ENCODE assay signal across 8 cellular contexts in genomic region chr2:111429353-111429752, GRCh38.
DNase-seq lines count a peak whose midpoint lies in the region; ATAC-seq and TF ChIP-seq lines count a peak whose summit lies in the region.
"Not testable (repeated sequence)": the region's sequence is repeated elsewhere in the genome, so short reads cannot be mapped to it uniquely, and the experiment has no call there.

No MANE protein-coding gene starts in this region.

- H3K36me3 ChIP-seq in PC-3 (ENCODE audit: low read depth, low read length): not testable (repeated sequence)

- not testable (repeated sequence) for H2AFZ ChIP-seq in PC-3 (ENCODE audit: low read length)

- H3K4me1 ChIP-seq in PC-3 (ENCODE audit: insufficient read depth, low read length): not testable (repeated sequence)

- intact Hi-C loops in PC-3 (cut with micrococcal nuclease): not testable (repeated sequence)

- DNase-seq in PC-3 (peak; percentile 6), islet precursor cell (peak; percentile 22)
- DNase-seq in activated naive CD4-positive, alpha-beta T cell treated with Interleukin-2 at 50 U/mL for 16 hours: peak; percentile 17
- not testable (repeated sequence) for DNase-seq in stimulated activated naive CD8-positive, alpha-beta T cell treated with anti-CD3 and anti-CD28 coated beads, Interleukin-15, Interleukin-2, amounts not matched to agents 100 U/mL and 50 U/mL, for 24 hours

- not testable (repeated sequence) for H3K9ac ChIP-seq in PC-3 (ENCODE audit: low read length)

- BruUV-seq in PC-3 (replicated peaks; lab: Mats Ljungman, UMichigan): not testable (repeated sequence)

- not testable (repeated sequence) for H3K79me2 ChIP-seq in PC-3 (ENCODE audit: low read length)

- H3K27ac ChIP-seq in PC-3 (ENCODE audit: low read length): not testable (repeated sequence)

- POLR2A ChIA-PET in PC-3 (lab: Charles Lee; ENCODE audit: unreplicated experiment): not testable (repeated sequence)

- not testable (repeated sequence) for TF ChIP-seq CTCF in PC-3 (conservative IDR thresholded peaks at IDR 0.05; ENCODE audit: low read depth, low read length)

- not testable (repeated sequence) for H3K4me3 ChIP-seq in PC-3 (ENCODE audit: low read length)

- CTCF ChIA-PET in PC-3 (lab: Charles Lee): not testable (repeated sequence)

- H4K20me1 ChIP-seq in PC-3 (ENCODE audit: low read length): not testable (repeated sequence)

- not testable (repeated sequence) for H3K27me3 ChIP-seq in PC-3 (ENCODE audit: low read length)

- ATAC-seq in GM18502 (IDR thresholded peaks at IDR 0.05; ENCODE audit: poor library complexity, unreplicated experiment): peak; percentile 38
- peak; percentile 43 for ATAC-seq in GM19438 (IDR thresholded peaks at IDR 0.05; ENCODE audit: low read depth, unreplicated experiment)
- peak; percentile 39 for ATAC-seq in GM21825 (IDR thresholded peaks at IDR 0.05; ENCODE audit: unreplicated experiment)
- ATAC-seq in HG03159 (IDR thresholded peaks at IDR 0.05; ENCODE audit: unreplicated experiment): peak; percentile 49
- ATAC-seq in PC-3: not testable (repeated sequence)
- ATAC-seq in stimulated activated naive CD8-positive, alpha-beta T cell treated with anti-CD3 and anti-CD28 coated beads, Interleukin-15, Interleukin-2, amounts not matched to agents 100 U/mL and 50 U/mL, for 24 hours: peak; percentile 41

- H3K4me2 ChIP-seq in PC-3 (ENCODE audit: low read length): not testable (repeated sequence)

- not testable (repeated sequence) for H3K9me3 ChIP-seq in PC-3 (ENCODE audit: low read length)

- H3K9me2 ChIP-seq in PC-3 (replicated peaks; ENCODE audit: low read length): not testable (repeated sequence)

- not testable (repeated sequence) for H3F3A ChIP-seq in PC-3 (ENCODE audit: low read length, unreplicated experiment)
